14 cellular contexts compared by ENCODE assay signal in the genomic region with DNA sequence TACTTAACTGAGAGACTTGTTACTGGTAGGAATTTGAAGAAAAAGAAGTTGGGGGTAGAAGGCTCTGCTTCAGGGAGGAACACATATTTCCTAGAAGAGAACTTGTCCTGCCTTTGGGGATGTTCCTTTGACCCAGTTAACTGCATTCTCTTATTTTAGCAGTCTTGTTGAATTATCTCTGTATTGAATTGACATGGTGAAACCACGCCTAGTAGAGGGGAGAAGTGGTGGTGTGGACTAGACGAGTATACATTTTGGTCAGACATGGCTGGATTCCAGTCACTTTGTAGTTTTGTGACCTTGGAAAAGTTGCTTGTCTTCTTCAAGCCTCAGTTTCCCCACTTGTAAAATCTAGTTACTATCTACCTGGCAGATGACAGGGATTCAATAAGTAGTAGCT.
DNase-seq lines count a peak whose midpoint lies in the region; ATAC-seq and TF ChIP-seq lines count a peak whose summit lies in the region.
"Had no signal": no experiment of that assay in that cellular context is flagged by ENCODE, and none has a peak within 500 bp of the region (broad histone marks: within the 10 kb centered on the region; RNA-seq: fewer than 3 reads in every experiment).

No MANE protein-coding gene starts in this region.

- no TSS peak for BruUV-seq in Calu3 (replicated peaks; lab: Mats Ljungman, UMichigan)

- H3K27me3 ChIP-seq in adipocyte (replicated peaks; ENCODE audit: control insufficient read depth, insufficient read depth, low read length): no peaks in the 10 kb centered on the region
- no peaks in the 10 kb centered on the region for H3K27me3 ChIP-seq in lower lobe of right lung (ENCODE audit: low read depth)
- no peaks in the 10 kb centered on the region for H3K27me3 ChIP-seq in spleen (replicated peaks in 1 of 7)
- H3K27me3 ChIP-seq: BLaER1 had no signal

- H3K36me3 Mint-ChIP-seq in Calu3 (ENCODE audit: insufficient read depth, unreplicated experiment): peaks cover 92% of the 10 kb centered on the region
- peaks cover 22% of the 10 kb centered on the region for H3K36me3 Mint-ChIP-seq in stimulated activated memory B cell treated with anti-CD40 and anti-IgM and Interleukin-4, amounts not matched to agents 10 μg/mL and 1 μg/mL and 100 μg/mL, for 72 hours

- no peak for ATAC-seq in lower lobe of right lung
- ATAC-seq in stimulated activated memory B cell treated with anti-CD40 and anti-IgM and Interleukin-4, amounts not matched to agents 10 μg/mL and 1 μg/mL and 100 μg/mL, for 72 hours: no peak
- ATAC-seq in HG02981 (IDR thresholded peaks at IDR 0.05; ENCODE audit: unreplicated experiment): no peak
- ATAC-seq: effector memory CD8-positive, alpha-beta T cell had no signal

- H3K27me3 Mint-ChIP-seq in Calu3 (ENCODE audit: unreplicated experiment): no peaks in the 10 kb centered on the region
- H3K27me3 Mint-ChIP-seq in stimulated activated memory B cell treated with anti-CD40 and anti-IgM and Interleukin-4, amounts not matched to agents 10 μg/mL and 1 μg/mL and 100 μg/mL, for 72 hours: peaks cover 9% of the 10 kb centered on the region
- H3K27me3 Mint-ChIP-seq: effector memory CD8-positive, alpha-beta T cell had no signal

- TF ChIP-seq POLR2A in spleen (IDR thresholded peaks at IDR 0.05) (no peak), lower leg skin (IDR thresholded peaks at IDR 0.05) (no peak)

- peaks cover 43% of the 10 kb centered on the region for H3K36me3 ChIP-seq in adipocyte (ENCODE audit: control insufficient read depth, insufficient read depth, low read length, severe bottlenecking)
- H3K36me3 ChIP-seq in lower lobe of right lung: no peaks in the 10 kb centered on the region
- H3K36me3 ChIP-seq in spleen: peaks cover 0 to 24% (median 0%) of the 10 kb centered on the region in 6 donors

- peaks cover 93% of the 10 kb centered on the region for H3K4me1 Mint-ChIP-seq in Calu3 (ENCODE audit: low read depth, unreplicated experiment)
- no peaks in the 10 kb centered on the region for H3K4me1 Mint-ChIP-seq in stimulated activated memory B cell treated with anti-CD40 and anti-IgM and Interleukin-4, amounts not matched to agents 10 μg/mL and 1 μg/mL and 100 μg/mL, for 72 hours

- TF ChIP-seq CTCF in Calu3 (IDR thresholded peaks at IDR 0.05; ENCODE audit: unreplicated experiment): no peak
- TF ChIP-seq CTCF in lower lobe of right lung (IDR thresholded peaks at IDR 0.05): no peak
- no peak for TF ChIP-seq CTCF in spleen (IDR thresholded peaks at IDR 0.05 in 8 of 11, conservative IDR thresholded peaks at IDR 0.05 in 3 of 11)
- TF ChIP-seq CTCF in lower leg skin (IDR thresholded peaks at IDR 0.05): no peak

- intact Hi-C loops in Calu3 (cut with micrococcal nuclease; ENCODE audit: unreplicated experiment) (no loop called here), lower lobe of right lung (cut with DNase I) (no loop called here), spleen (cut with DNase I; ENCODE audit: low total_unique reads) (no loop called here), lower leg skin (cut with DNase I; ENCODE audit: low total_unique reads) (no loop called here)

- WGBS in spleen, 5 donors: 63 to 72% (median 65%) methylated on average over 2 of the region's 2 CpGs
- WGBS in lower leg skin, 2 donors: 67 to 72% methylated on average over 2 of the region's 2 CpGs

- no peak for DNase-seq in Calu3
- DNase-seq in adipocyte (ENCODE audit: low read depth): no peak
- no peak for DNase-seq in lower lobe of right lung
- DNase-seq in spleen: no peak
- DNase-seq in AG20443 (ENCODE audit: low spot score): no peak
- no peak for DNase-seq in lower leg skin (ENCODE audit: low spot score in 2 of 2)
- DNase-seq: effector memory CD8-positive, alpha-beta T cell; NCI-H1694; NCI-H524 treated with DMSO at 0.1 percent for 48 hours; T1000 had no signal

- H3K27ac ChIP-seq in lower lobe of right lung (peak overlapping the region; percentile 66), spleen (peak overlapping the region in 6 of 8 donors; percentile 7 to 92 (median 68))
- H3K27ac ChIP-seq: BLaER1, KMS-11 had no signal

- CTCF ChIA-PET in Calu3 (lab: Charles Lee): interaction anchor here (0.6 kb wide), 1 partner anchor 541 kb away, joined by 5 read pairs; no protein-coding TSS in a partner anchor

- H3K9ac ChIP-seq in adipocyte (ENCODE audit: low read length): peak overlapping the region; percentile 62
- H3K9ac ChIP-seq: BLaER1, KMS-11 had no signal

- peak overlapping the region; percentile 7 for H3K4me3 Mint-ChIP-seq in Calu3 (ENCODE audit: low read depth, unreplicated experiment)
- no peak overlapping the region for H3K4me3 Mint-ChIP-seq in stimulated activated memory B cell treated with anti-CD40 and anti-IgM and Interleukin-4, amounts not matched to agents 10 μg/mL and 1 μg/mL and 100 μg/mL, for 72 hours
- H3K4me3 Mint-ChIP-seq: effector memory CD8-positive, alpha-beta T cell had no signal

- H3K27ac Mint-ChIP-seq in Calu3 (ENCODE audit: unreplicated experiment): peak overlapping the region; percentile 76
- H3K27ac Mint-ChIP-seq in stimulated activated memory B cell treated with anti-CD40 and anti-IgM and Interleukin-4, amounts not matched to agents 10 μg/mL and 1 μg/mL and 100 μg/mL, for 72 hours: no peak overlapping the region

- H3K9me3 ChIP-seq in adipocyte (ENCODE audit: control insufficient read depth, low read length) (no peaks in the 10 kb centered on the region), lower lobe of right lung (no peaks in the 10 kb centered on the region), spleen (no peaks in the 10 kb centered on the region)
- H3K9me3 ChIP-seq: BLaER1 had no signal

- H3K9me3 Mint-ChIP-seq in Calu3 (ENCODE audit: low read depth, unreplicated experiment): no peaks in the 10 kb centered on the region
- H3K9me3 Mint-ChIP-seq in stimulated activated memory B cell treated with anti-CD40 and anti-IgM and Interleukin-4, amounts not matched to agents 10 μg/mL and 1 μg/mL and 100 μg/mL, for 72 hours: no peaks in the 10 kb centered on the region
- H3K9me3 Mint-ChIP-seq: effector memory CD8-positive, alpha-beta T cell had no signal

- H3K4me3 ChIP-seq in adipocyte (ENCODE audit: low read length) (peak overlapping the region; percentile 50), lower lobe of right lung (no peak overlapping the region), spleen (no peak overlapping the region), lower leg skin (ENCODE audit: low read depth, poor library complexity, severe bottlenecking) (no peak overlapping the region)
- H3K4me3 ChIP-seq: BLaER1 had no signal

- H3K4me1 ChIP-seq in adipocyte (ENCODE audit: control insufficient read depth, insufficient read depth, low read length) (peaks cover 73% of the 10 kb centered on the region), lower lobe of right lung (peaks cover 77% of the 10 kb centered on the region), spleen (peaks cover 8 to 79% (median 39%) of the 10 kb centered on the region in 6 donors)
- H3K4me1 ChIP-seq: BLaER1 had no signal
